In the genomic region with DNA sequence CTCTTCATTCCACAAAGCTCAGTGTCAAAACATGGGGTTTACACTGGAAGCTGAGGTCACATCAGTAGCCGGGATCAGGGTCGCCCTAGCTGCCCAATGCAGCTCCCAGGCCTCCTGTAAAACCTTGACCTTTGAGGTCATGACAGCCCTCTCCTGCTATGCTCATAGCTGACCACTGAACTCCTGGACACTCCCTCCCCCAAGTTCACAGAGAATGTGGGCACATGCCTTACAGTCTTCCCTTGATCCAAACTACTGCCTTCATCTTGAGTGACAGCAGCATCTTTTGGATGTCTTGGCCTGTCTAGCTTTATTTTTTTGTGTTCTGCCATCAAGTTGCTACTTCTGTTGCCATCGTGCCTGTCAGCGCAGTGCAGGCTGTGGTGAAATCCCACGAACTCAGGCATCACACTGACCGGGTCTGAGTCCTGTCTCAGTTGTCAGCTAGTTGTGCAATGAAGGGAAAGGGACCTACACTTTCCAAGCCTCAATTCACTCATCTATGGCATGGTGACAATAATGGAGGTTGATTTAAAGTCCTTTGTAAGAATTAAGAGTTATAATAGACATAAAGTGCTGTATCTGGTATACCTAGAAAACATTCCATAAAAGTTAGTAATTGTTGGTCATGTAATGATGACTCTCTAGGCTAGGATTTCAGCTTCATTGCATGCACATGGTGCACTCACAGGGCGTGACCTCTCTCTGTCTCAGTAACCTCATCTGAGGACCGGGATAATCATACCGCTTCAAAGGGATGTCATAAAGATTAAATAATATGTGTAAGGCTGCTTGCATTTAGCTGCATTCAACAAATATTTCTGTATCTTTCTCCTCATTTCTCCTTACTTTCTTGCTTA, we compare ENCODE assay signal across 11 cellular contexts. TPM values are rescaled to one million over a fixed set of nuclear protein-coding genes. Genes with fewer than 3 reads are reported as not detected.
DNase-seq lines count a peak whose midpoint lies in the region; ATAC-seq, FAIRE-seq and TF ChIP-seq lines count a peak whose summit lies in the region.
"Had no signal": no experiment of that assay in that cellular context is flagged by ENCODE, and none has a peak within 500 bp of the region (broad histone marks: within the 10 kb centered on the region; RNA-seq: fewer than 3 reads in every experiment).

No MANE protein-coding gene starts in this region.

- H3K4me2 ChIP-seq in IMR-90 (ENCODE audit: low read depth, low read length) (peak overlapping the region; percentile 9; the same call in 1 of the 2 replicates), astrocyte (ENCODE audit: low read length) (peak overlapping the region; percentile 62)

- H4K8ac ChIP-seq in IMR-90 (ENCODE audit: low read depth in 2 of 2, low read length in 2 of 2) = peak overlapping the region; percentile 85 to 87

- CTCF ChIA-PET in BJ (lab: Yijun Ruan, JAX) = interaction anchor here (0.7 to 2.0 kb wide), 4 partner anchors 11 to 84 kb away, joined by 3 to 6 read pairs (median 4); no protein-coding TSS in a partner anchor
- CTCF ChIA-PET in IMR-90 (lab: Yijun Ruan, JAX) = interaction anchor here (1.0 to 1.3 kb wide), 2 partner anchors 9 to 11 kb away, joined by 3 to 4 read pairs; no protein-coding TSS in a partner anchor

- peaks cover 2% of the 10 kb centered on the region for H3K9me3 Mint-ChIP-seq in astrocyte (ENCODE audit: unreplicated experiment)
- peaks cover 7% of the 10 kb centered on the region for H3K9me3 Mint-ChIP-seq in activated naive CD8-positive, alpha-beta T cell treated with anti-CD3 and anti-CD28 coated beads, Interleukin-2, amount 50 U/mL, for 24 hours

- no peaks in the 10 kb centered on the region for H3K36me3 ChIP-seq in BJ (ENCODE audit: control insufficient read depth, insufficient read depth, low read length)
- H3K36me3 ChIP-seq in IMR-90 (ENCODE audit: control insufficient read depth, insufficient read depth, low read length) = no peaks in the 10 kb centered on the region
- H3K36me3 ChIP-seq in astrocyte (ENCODE audit: insufficient read depth, low read length) = no peaks in the 10 kb centered on the region
- no peaks in the 10 kb centered on the region for H3K36me3 ChIP-seq in left lung
- no peaks in the 10 kb centered on the region for H3K36me3 ChIP-seq in aorta (ENCODE audit: control insufficient read depth in 1 of 2, insufficient read depth in 2 of 2, low read length in 1 of 2)
- H3K36me3 ChIP-seq: gastrocnemius medialis had no signal

- peak overlapping the region; percentile 92 for H2AK5ac ChIP-seq in IMR-90 (ENCODE audit: low read depth, low read length)

- peak overlapping the region; percentile 89 for H2BK120ac ChIP-seq in IMR-90 (ENCODE audit: low read depth, low read length)

- in situ Hi-C loops in IMR-90 (cut with MboI; ENCODE audit: low sequenced_read_pairs) = no loop called here

- peaks cover 15% of the 10 kb centered on the region for H3K4me1 Mint-ChIP-seq in astrocyte (ENCODE audit: low read depth, unreplicated experiment)
- H3K4me1 Mint-ChIP-seq in activated naive CD8-positive, alpha-beta T cell treated with anti-CD3 and anti-CD28 coated beads, Interleukin-2, amount 50 U/mL, for 24 hours = peaks cover 25% of the 10 kb centered on the region

- 0 out of 2 replicates have a peak, but pooled peaks have one; percentile 12 for TF ChIP-seq RAD21 in IMR-90 (IDR thresholded peaks at IDR 0.05; ENCODE audit: low read length)

- no peak for TF ChIP-seq POLR2A in IMR-90 (IDR thresholded peaks at IDR 0.05; ENCODE audit: low read depth, low read length)

- peak; percentile 97 for FAIRE-seq in astrocyte (lab: Jason Lieb, UNC)
- FAIRE-seq: D721Med had no signal

- peak overlapping the region; percentile 77 for H3K56ac ChIP-seq in IMR-90 (ENCODE audit: extremely low read depth, insufficient read depth, low read length)

- DNase-seq in BJ (ENCODE audit: low read depth) = peak; percentile 75
- DNase-seq in IMR-90 = peak; percentile 95
- DNase-seq in astrocyte (ENCODE audit: low read depth) = peak; percentile 94
- no peak for DNase-seq in left lung
- DNase-seq in aorta = no peak
- no peak for DNase-seq in left ventricle myocardium superior
- DNase-seq in activated naive CD8-positive, alpha-beta T cell treated with anti-CD3 and anti-CD28 coated beads, Interleukin-2, amount 50 U/mL, for 24 hours = no peak
- DNase-seq: gastrocnemius medialis, substantia nigra had no signal

- H3K79me2 ChIP-seq in astrocyte (ENCODE audit: insufficient read depth, low read length) = no peaks in the 10 kb centered on the region

- H3K27ac Mint-ChIP-seq in astrocyte (ENCODE audit: unreplicated experiment) = peak overlapping the region; percentile 82
- no peak overlapping the region for H3K27ac Mint-ChIP-seq in activated naive CD8-positive, alpha-beta T cell treated with anti-CD3 and anti-CD28 coated beads, Interleukin-2, amount 50 U/mL, for 24 hours

- H3K9me1 ChIP-seq in IMR-90 (ENCODE audit: insufficient read depth, low read length) = peaks cover 8% of the 10 kb centered on the region

- H3K79me1 ChIP-seq in IMR-90 (ENCODE audit: low read depth in 1 of 2, low read length in 2 of 2) = no peaks in the 10 kb centered on the region

- H3K14ac ChIP-seq in IMR-90 (replicated peaks; ENCODE audit: low read depth, low read length) = peak overlapping the region; percentile 55

- POLR2A ChIA-PET in BJ (lab: Charles Lee) (interaction anchor here (0.8 kb wide), 1 partner anchor 28 kb away, joined by 3 read pairs; no protein-coding TSS in a partner anchor), IMR-90 (lab: Charles Lee; ENCODE audit: unreplicated experiment) (no interaction called here)

- H3K27me3 ChIP-seq in BJ (ENCODE audit: control insufficient read depth, insufficient read depth, low read length) (no peaks in the 10 kb centered on the region), IMR-90 (ENCODE audit: control insufficient read depth, insufficient read depth, low read length) (no peaks in the 10 kb centered on the region), astrocyte (ENCODE audit: insufficient read depth, low read length) (no peaks in the 10 kb centered on the region), left lung (no peaks in the 10 kb centered on the region), aorta (ENCODE audit: control insufficient read depth in 1 of 2, insufficient read depth in 2 of 2, low read length in 1 of 2) (no peaks in the 10 kb centered on the region)
- H3K27me3 ChIP-seq: gastrocnemius medialis had no signal

- intact Hi-C loops in IMR-90 (cut with micrococcal nuclease) (no loop called here), left lung (cut with DNase I) (no loop called here), aorta (cut with DNase I) (no loop called here), left ventricle myocardium superior (cut with micrococcal nuclease) (no loop called here)

- no peaks in the 10 kb centered on the region for H3K36me3 Mint-ChIP-seq in astrocyte (ENCODE audit: low read depth, unreplicated experiment)
- no peaks in the 10 kb centered on the region for H3K36me3 Mint-ChIP-seq in activated naive CD8-positive, alpha-beta T cell treated with anti-CD3 and anti-CD28 coated beads, Interleukin-2, amount 50 U/mL, for 24 hours (ENCODE audit: low read depth)

- H2AK9ac ChIP-seq in IMR-90 (replicated peaks; ENCODE audit: low read depth, low read length, poor library complexity) = peak overlapping the region; percentile 21

- H3K9ac ChIP-seq in IMR-90 (ENCODE audit: low read depth, low read length) = peak overlapping the region; percentile 11; the same call in 1 of the 2 replicates
- peak overlapping the region; percentile 65 for H3K9ac ChIP-seq in astrocyte (ENCODE audit: low read length)

- H2BK20ac ChIP-seq in IMR-90 (ENCODE audit: low read depth, low read length) = peak overlapping the region; percentile 92

- peak overlapping the region; percentile 98 for H3K4ac ChIP-seq in IMR-90 (ENCODE audit: low read depth, low read length)

- H2BK5ac ChIP-seq in IMR-90 (ENCODE audit: low read depth, low read length, poor library complexity, severe bottlenecking) = peak overlapping the region; percentile 88

- ATAC-seq in IMR-90 (ENCODE audit: low read depth) (peak; percentile 93), left lung (peak; percentile 45), GM21360 (IDR thresholded peaks at IDR 0.05; ENCODE audit: unreplicated experiment) (no peak), aorta (ENCODE audit: low FRiP score) (no peak), left ventricle myocardium superior (no peak)
- no peak for ATAC-seq in activated naive CD8-positive, alpha-beta T cell treated with anti-CD3 and anti-CD28 coated beads, Interleukin-2, amount 50 U/mL, for 24 hours
- ATAC-seq: gastrocnemius medialis had no signal

- WGBS in IMR-90 (ENCODE audit: extremely low coverage in 2 of 2, insufficient read length in 1 of 2), 2 experiments = 60% methylated on average over 1 of the region's 9 CpGs; no CpG with 5 or more reads in 1 of the 2 experiments
- 95% methylated on average over 9 of the region's 9 CpGs for WGBS in aorta, 2 donors

- H2AFZ ChIP-seq in IMR-90 (replicated peaks; ENCODE audit: low read length, poor library complexity) (peak overlapping the region; percentile 17), astrocyte (ENCODE audit: low read depth, low read length) (no peak overlapping the region)

- no peak for TF ChIP-seq CTCF in BJ (IDR thresholded peaks at IDR 0.05; ENCODE audit: insufficient read depth, low read depth, low read length)
- no peak for TF ChIP-seq CTCF in IMR-90 (conservative IDR thresholded peaks at IDR 0.05; ENCODE audit: low read depth, low read length)
- TF ChIP-seq CTCF in astrocyte (IDR thresholded peaks at IDR 0.05; ENCODE audit: insufficient read depth, low read depth, low read length) = no peak
- TF ChIP-seq CTCF in left lung (IDR thresholded peaks at IDR 0.05) = no peak

- peak overlapping the region; percentile 36 for H4K5ac ChIP-seq in IMR-90 (ENCODE audit: low read depth, low read length)

- peak overlapping the region; percentile 96 for H2BK15ac ChIP-seq in IMR-90 (ENCODE audit: low read depth, low read length)

- H4K20me1 ChIP-seq in IMR-90 (ENCODE audit: insufficient read depth, low read length) (no peaks in the 10 kb centered on the region; the same call in 1 of the 2 replicates), astrocyte (ENCODE audit: insufficient read depth, low read length) (no peaks in the 10 kb centered on the region)

- peaks cover 13% of the 10 kb centered on the region for H3K4me1 ChIP-seq in IMR-90 (ENCODE audit: control insufficient read depth, insufficient read depth, low read length)
- H3K4me1 ChIP-seq in astrocyte (ENCODE audit: insufficient read depth, low read length) = peaks cover 24% of the 10 kb centered on the region
- H3K4me1 ChIP-seq in left lung = peaks cover 0 to 72% of the 10 kb centered on the region in 2 donors
- H3K4me1 ChIP-seq in aorta (ENCODE audit: control insufficient read depth in 1 of 2, insufficient read depth in 2 of 2, low read length in 2 of 2) = no peaks in the 10 kb centered on the region
- H3K4me1 ChIP-seq: gastrocnemius medialis had no signal

- H3K9me3 ChIP-seq in IMR-90 (ENCODE audit: control insufficient read depth, insufficient read depth, low read length) = no peaks in the 10 kb centered on the region
- H3K9me3 ChIP-seq in astrocyte (ENCODE audit: insufficient read depth, low read depth, low read length) = no peaks in the 10 kb centered on the region
- H3K9me3 ChIP-seq in left lung = no peaks in the 10 kb centered on the region
- no peaks in the 10 kb centered on the region for H3K9me3 ChIP-seq in aorta (ENCODE audit: control insufficient read depth, low read length)
- H3K9me3 ChIP-seq: gastrocnemius medialis had no signal

- H3K4me3 Mint-ChIP-seq in astrocyte (ENCODE audit: unreplicated experiment) = no peak overlapping the region
- H3K4me3 Mint-ChIP-seq in activated naive CD8-positive, alpha-beta T cell treated with anti-CD3 and anti-CD28 coated beads, Interleukin-2, amount 50 U/mL, for 24 hours = no peak overlapping the region

- no peak overlapping the region for H3K4me3 ChIP-seq in BJ (ENCODE audit: low read depth, low read length)
- H3K4me3 ChIP-seq in IMR-90 (ENCODE audit: insufficient read depth, low read depth, low read length) = no peak overlapping the region
- H3K4me3 ChIP-seq in astrocyte (ENCODE audit: insufficient read depth, low read depth, low read length) = no peak overlapping the region
- no peak overlapping the region for H3K4me3 ChIP-seq in left lung
- no peak overlapping the region for H3K4me3 ChIP-seq in aorta (ENCODE audit: low read length in 2 of 2)
- H3K4me3 ChIP-seq: gastrocnemius medialis had no signal

- H3K27me3 Mint-ChIP-seq in astrocyte (ENCODE audit: low read depth, unreplicated experiment) = peaks cover 4% of the 10 kb centered on the region
- H3K27me3 Mint-ChIP-seq in activated naive CD8-positive, alpha-beta T cell treated with anti-CD3 and anti-CD28 coated beads, Interleukin-2, amount 50 U/mL, for 24 hours = peaks cover 4% of the 10 kb centered on the region

- H3K18ac ChIP-seq in IMR-90 (ENCODE audit: low read depth, low read length) = peak overlapping the region; percentile 49

- H3K27ac ChIP-seq in IMR-90 (ENCODE audit: insufficient read depth, low read length) (peak overlapping the region; percentile 71), astrocyte (ENCODE audit: low read depth, low read length) (peak overlapping the region; percentile 86), left lung (no peak overlapping the region), aorta (ENCODE audit: low read depth in 1 of 2, low read length in 2 of 2) (no peak overlapping the region)
- H3K27ac ChIP-seq: gastrocnemius medialis had no signal

- H3K23ac ChIP-seq in IMR-90 (ENCODE audit: low read depth, low read length) = peak overlapping the region; percentile 85

- no TSS peak for BruUV-seq in IMR-90 (replicated peaks; lab: Mats Ljungman, UMichigan)

- peak overlapping the region; percentile 83 for H4K91ac ChIP-seq in IMR-90 (ENCODE audit: insufficient read depth, low read depth, low read length)

- dilution Hi-C loops in IMR-90 (cut with HindIII; ENCODE audit: low sequenced_read_pairs, unreplicated experiment) = no loop called here

RNA-seq across cellular contexts. Expression of gene ALOX5AP, which starts 16.5 kb away (rescaled TPM):
- polyA plus RNA-seq in BJ (2011; rRNA removed) (0.11 and 0.40 TPM in 2 replicates), IMR-90 (2012; rRNA removed) (0.62 and 0.63 TPM in 2 replicates), aorta (10 to 100 TPM in 1 of 2 donors, 1 to 10 TPM in 1; 7.1 to 35.4 TPM)
- not detected in 2 replicates for polyA minus RNA-seq in BJ (2011; rRNA and poly(A)+ RNA removed)
- total RNA-seq in IMR-90 (2012; rRNA removed) (0.28 TPM in 1 of 2 replicates, not detected in the other), astrocyte (2.9 and 4.5 TPM in 2 replicates), left lung (100 to 1,000 TPM in 1 of 2 donors, 10 to 100 TPM in 1; 76.3 to 201 TPM), aorta (10 to 100 TPM; 31.6 to 37.7 TPM), left ventricle myocardium superior (10.1 TPM)
- 0.30 and 0.45 TPM in 2 replicates for polyA plus RNA-seq in IMR-90 (2012; cell fraction: cytosol; rRNA removed)
- polyA plus RNA-seq in IMR-90 (2012; cell fraction: nucleus; rRNA removed; ENCODE audit: low replicate concordance) = 0.53 TPM in 1 of 2 replicates, not detected in the other

Comparison
In these comparisons a context has a peak if more than half of its experiments do, and no peak if none do; other contexts are left out.
1. DNase-seq: peak in BJ (single experiment), IMR-90 (single experiment) and astrocyte (single experiment); none in left lung (0 of 2), aorta (0 of 2), left ventricle myocardium superior (single experiment) and activated naive CD8-positive, alpha-beta T cell treated with anti-CD3 and anti-CD28 coated beads, Interleukin-2, amount 50 U/mL, for 24 hours (single experiment).
2. ATAC-seq: peak in IMR-90 (single experiment) and left lung (single experiment); none in GM21360 (single experiment), aorta (single experiment), left ventricle myocardium superior (single experiment) and activated naive CD8-positive, alpha-beta T cell treated with anti-CD3 and anti-CD28 coated beads, Interleukin-2, amount 50 U/mL, for 24 hours (single experiment).
3. H3K27ac ChIP-seq: peak in IMR-90 (single experiment) and astrocyte (single experiment); none in left lung (0 of 2) and aorta (0 of 2).